In the genomic region with DNA sequence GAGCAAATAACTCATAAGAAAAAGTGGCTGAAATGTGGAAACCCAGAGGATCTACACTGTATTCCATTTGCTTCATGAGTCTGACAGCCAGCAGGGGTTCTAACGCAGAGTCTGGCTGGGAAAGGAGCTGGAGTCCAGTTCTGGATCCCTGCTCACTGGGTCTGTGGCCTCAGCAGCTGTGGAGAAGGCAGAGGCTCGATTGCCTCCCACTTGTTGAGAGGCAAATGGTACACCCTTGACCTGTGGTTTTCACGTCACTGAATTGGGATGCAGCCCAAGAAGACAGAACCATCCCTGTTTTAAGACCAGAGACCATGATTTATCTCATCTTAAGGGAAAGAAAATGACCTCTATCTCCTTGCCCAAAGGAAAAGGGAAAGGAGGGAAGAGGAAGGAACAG, we compare ENCODE assay signal across 18 cellular contexts.
A peak's percentile ranks its signal among the peaks of the same experiment; 100 is the strongest.
DNase-seq lines count a peak whose midpoint lies in the region; ATAC-seq and TF ChIP-seq lines count a peak whose summit lies in the region.
"Had no signal": no experiment of that assay in that cellular context is flagged by ENCODE, and none has a peak within 500 bp of the region (broad histone marks: within the 10 kb centered on the region; RNA-seq: fewer than 3 reads in every experiment).

No MANE protein-coding gene starts in this region.

- H3K36me3 ChIP-seq in fibroblast of lung (ENCODE audit: control insufficient read depth, insufficient read depth, low read length) (no peaks in the 10 kb centered on the region), ovary (no peaks in the 10 kb centered on the region)

- no peaks in the 10 kb centered on the region for H3K27me3 ChIP-seq in fibroblast of lung (ENCODE audit: control insufficient read depth, insufficient read depth, low read length)
- H3K27me3 ChIP-seq in ovary, result no peaks in the 10 kb centered on the region

- H3K9me3 ChIP-seq in fibroblast of lung (ENCODE audit: control insufficient read depth, insufficient read depth, low read depth, low read length) (no peaks in the 10 kb centered on the region), ovary (no peaks in the 10 kb centered on the region)
- H3K9me3 ChIP-seq: Caco-2 had no signal

- H3K4me2 ChIP-seq in fibroblast of lung (ENCODE audit: extremely low read depth, insufficient read depth, low read length), result no peak overlapping the region
- H3K4me2 ChIP-seq: GM23338 had no signal

- H3K27ac ChIP-seq in fibroblast of lung (ENCODE audit: insufficient read depth, low read length) (no peak overlapping the region), ovary (no peak overlapping the region)

- 4 to 22% (median 16%) methylated on average over 3 of the region's 3 CpGs for WGBS in ovary, 3 donors

- no peaks in the 10 kb centered on the region for H3K79me2 ChIP-seq in fibroblast of lung (ENCODE audit: control insufficient read depth, insufficient read depth, low read length)

- no peak overlapping the region for H3K4me3 ChIP-seq in fibroblast of lung (replicated peaks in 1 of 4; ENCODE audit: control extremely low read depth in 1 of 4, insufficient read depth in 1 of 4, low read depth in 3 of 4, low read length in 4 of 4)
- H3K4me3 ChIP-seq in ovary, result no peak overlapping the region
- H3K4me3 ChIP-seq: GM23338 had no signal

- TF ChIP-seq EP300 in ovary (IDR thresholded peaks at IDR 0.05), result no peak

- ATAC-seq in left lobe of liver (no peak), HG03108 (IDR thresholded peaks at IDR 0.05; ENCODE audit: unreplicated experiment) (no peak), GM21528 (IDR thresholded peaks at IDR 0.05; ENCODE audit: low FRiP score, unreplicated experiment) (no peak), GM21786 (IDR thresholded peaks at IDR 0.05; ENCODE audit: unreplicated experiment) (no peak)
- ATAC-seq: GM23338 had no signal

- H4K20me1 ChIP-seq in fibroblast of lung (ENCODE audit: control insufficient read depth, extremely low read depth, insufficient read depth, low read length), result no peaks in the 10 kb centered on the region

- H3K4me1 ChIP-seq in fibroblast of lung (ENCODE audit: control insufficient read depth, extremely low read depth, insufficient read depth, low read length), result peaks cover 2% of the 10 kb centered on the region
- H3K4me1 ChIP-seq in ovary (ENCODE audit: insufficient read depth), result no peaks in the 10 kb centered on the region

- H3K9ac ChIP-seq in fibroblast of lung (ENCODE audit: insufficient read depth, low read length), result no peak overlapping the region

- DNase-seq in EL (peak; percentile 10), NCI-H69 (lab: John Stamatoyannopoulos, UW) (peak; percentile 38), fibroblast of lung (ENCODE audit: low read depth in 2 of 2) (peak; percentile 58 to 73), ovary (peak in 3 of 5 donors; percentile 22 to 37 (median 28)), left lobe of liver (ENCODE audit: low spot score) (no peak)
- DNase-seq: Caco-2; CD4-positive, CD25-positive, alpha-beta regulatory T cell; KG1; NCI-H1048; NCI-H187; NCI-H226; NCI-H524 treated with DMSO at 0.1 percent for 48 hours; OCI-M1; SHP77 treated with DMSO at 0.1 percent for 48 hours had no signal

- intact Hi-C loops in ovary (cut with DNase I), result no loop called here

- no peak for TF ChIP-seq CTCF in fibroblast of lung (conservative IDR thresholded peaks at IDR 0.05 in 1 of 2, IDR thresholded peaks at IDR 0.05 in 1 of 2; ENCODE audit: low read depth in 1 of 2, low read length in 2 of 2)
- no peak for TF ChIP-seq CTCF in ovary (IDR thresholded peaks at IDR 0.05)

- TF ChIP-seq POLR2A in ovary (IDR thresholded peaks at IDR 0.05), result no peak

- peak overlapping the region; percentile 6 for H2AFZ ChIP-seq in fibroblast of lung (ENCODE audit: low read length)
- H2AFZ ChIP-seq: GM23338 had no signal
